Comparison of ENCODE assay signal across 14 cellular contexts in genomic region chr4:37684154-37684553, GRCh38. TPM values are rescaled to one million over a fixed set of nuclear protein-coding genes. Genes with fewer than 3 reads are reported as not detected.
DNase-seq lines count a peak whose midpoint lies in the region; ATAC-seq and TF ChIP-seq lines count a peak whose summit lies in the region.
"Had no signal": no experiment of that assay in that cellular context is flagged by ENCODE, and none has a peak within 500 bp of the region (broad histone marks: within the 10 kb centered on the region; RNA-seq: fewer than 3 reads in every experiment).

No MANE protein-coding gene starts in this region.

- peaks cover 0 to 38% (median 29%) of the 10 kb centered on the region in 4 donors for H3K4me1 ChIP-seq in sigmoid colon

- no peaks in the 10 kb centered on the region for H3K27me3 ChIP-seq in sigmoid colon
- H3K27me3 ChIP-seq: thyroid gland had no signal

- H3K4me3 ChIP-seq in NB4 (ENCODE audit: low read depth, low read length) (peak overlapping the region; percentile 1), sigmoid colon (no peak overlapping the region)

- 94 to 98% methylated on average over 2 of the region's 2 CpGs for WGBS in sigmoid colon, 2 donors

- H3K9me3 ChIP-seq in sigmoid colon, result no peaks in the 10 kb centered on the region
- H3K9me3 ChIP-seq: thyroid gland had no signal

- no peaks in the 10 kb centered on the region for H3K27me3 Mint-ChIP-seq in activated CD4-positive, alpha-beta T cell treated with anti-CD3 and anti-CD28 coated beads for 36 hours
- H3K27me3 Mint-ChIP-seq in central memory CD8-positive, alpha-beta T cell, result no peaks in the 10 kb centered on the region

- H3K36me3 Mint-ChIP-seq in activated CD4-positive, alpha-beta T cell treated with anti-CD3 and anti-CD28 coated beads for 36 hours (ENCODE audit: low read depth), result peaks cover 5% of the 10 kb centered on the region
- H3K36me3 Mint-ChIP-seq in central memory CD8-positive, alpha-beta T cell (ENCODE audit: insufficient read depth), result peaks cover 19% of the 10 kb centered on the region

- POLR2A ChIA-PET in activated CD4-positive, alpha-beta T cell treated with anti-CD3 and anti-CD28 coated beads for 36 hours (lab: Charles Lee), result no interaction called here

- TF ChIP-seq POLR2A in NB4 (IDR thresholded peaks at IDR 0.05; ENCODE audit: extremely low read depth, insufficient read length) (no peak), sigmoid colon (IDR thresholded peaks at IDR 0.05) (no peak)

- H3K9me3 Mint-ChIP-seq in activated CD4-positive, alpha-beta T cell treated with anti-CD3 and anti-CD28 coated beads for 36 hours (ENCODE audit: low read depth), result no peaks in the 10 kb centered on the region
- no peaks in the 10 kb centered on the region for H3K9me3 Mint-ChIP-seq in central memory CD8-positive, alpha-beta T cell

- peak overlapping the region; percentile 84 for H3K4me3 Mint-ChIP-seq in activated CD4-positive, alpha-beta T cell treated with anti-CD3 and anti-CD28 coated beads for 36 hours
- H3K4me3 Mint-ChIP-seq in central memory CD8-positive, alpha-beta T cell, result peak overlapping the region; percentile 90

- TF ChIP-seq CTCF in NB4 (IDR thresholded peaks at IDR 0.05; ENCODE audit: low read depth, low read length) (no peak), sigmoid colon (IDR thresholded peaks at IDR 0.05) (no peak)

- TF ChIP-seq EP300 in sigmoid colon (IDR thresholded peaks at IDR 0.05), result no peak

- peak overlapping the region; percentile 94 for H3K27ac Mint-ChIP-seq in activated CD4-positive, alpha-beta T cell treated with anti-CD3 and anti-CD28 coated beads for 36 hours
- H3K27ac Mint-ChIP-seq in central memory CD8-positive, alpha-beta T cell (ENCODE audit: low read depth), result no peak overlapping the region

- no peak for DNase-seq in activated CD4-positive, alpha-beta T cell treated with anti-CD3 and anti-CD28 coated beads for 36 hours
- no peak for DNase-seq in activated CD4-positive, alpha-beta T cell treated with anti-CD3 and anti-CD28 coated beads, Interleukin-2, amount 50 U/mL, for 4 hours
- DNase-seq in NB4 (ENCODE audit: low read depth) (no peak), sigmoid colon (no peak), activated gamma-delta T cell treated with Interleukin-2 at 50 U/mL for 16 hours (no peak), HuH-7 (ENCODE audit: low spot score) (no peak)
- no peak for DNase-seq in central memory CD8-positive, alpha-beta T cell (ENCODE audit: low spot score in 2 of 2)
- no peak for DNase-seq in stimulated activated CD4-positive, alpha-beta T cell treated with anti-CD3 and anti-CD28 coated beads, Interleukin-2, amount 100 ng/mL, for 24 hours
- DNase-seq: effector CD4-positive, alpha-beta T cell; kidney; NCI-H1436 treated with DMSO at 0.1 percent for 48 hours; NCI-H524; RPMI8226; thyroid gland had no signal

- intact Hi-C loops in activated CD4-positive, alpha-beta T cell treated with anti-CD3 and anti-CD28 coated beads for 36 hours (cut with DNase I, micrococcal nuclease), result loop anchor here in 1 of 2 experiments (10.0 kb wide), 3 partner anchors 621 to 1501 kb away; partner anchors contain the start of gene WDR19
- intact Hi-C loops in sigmoid colon (cut with DNase I), result loop anchor here (10.0 kb wide), 2 partner anchors 351 to 1361 kb away; no protein-coding TSS in a partner anchor

- CTCF ChIA-PET in activated CD4-positive, alpha-beta T cell treated with anti-CD3 and anti-CD28 coated beads for 36 hours (lab: Charles Lee), result interaction anchor here (0.6 to 0.9 kb wide), 2 partner anchors 82 to 277 kb away, joined by 3 read pairs; no protein-coding TSS in a partner anchor

- no peak for ATAC-seq in activated CD4-positive, alpha-beta T cell treated with anti-CD3 and anti-CD28 coated beads for 36 hours
- no peak for ATAC-seq in central memory CD8-positive, alpha-beta T cell (replicated peaks; ENCODE audit: extremely low read depth, poor library complexity, severe bottlenecking)

- H3K27ac ChIP-seq in sigmoid colon, result peak overlapping the region; percentile 96 to 100 (median 98)

- peaks cover 35% of the 10 kb centered on the region for H3K4me1 Mint-ChIP-seq in activated CD4-positive, alpha-beta T cell treated with anti-CD3 and anti-CD28 coated beads for 36 hours
- H3K4me1 Mint-ChIP-seq in central memory CD8-positive, alpha-beta T cell, result peaks cover 35% of the 10 kb centered on the region

- no peaks in the 10 kb centered on the region for H3K36me3 ChIP-seq in sigmoid colon

RNA-seq across cellular contexts. Expression of gene RELL1, which starts 2.0 kb away (rescaled TPM):
- 1 to 10 TPM; 8.5 to 9.5 TPM for total RNA-seq in activated CD4-positive, alpha-beta T cell treated with anti-CD3 and anti-CD28 coated beads for 36 hours
- total RNA-seq in sigmoid colon, result 10 to 100 TPM; 38.8 to 63.2 (median 47.1) TPM
- polyA plus RNA-seq in sigmoid colon, result 1 to 10 TPM; 4.2 to 9.9 (median 4.8) TPM
